In genomic region chr19:55407625-55408319, GRCh38 we compare ENCODE assay signal across 8 cellular contexts. TPM values are rescaled to one million over a fixed set of nuclear protein-coding genes. Genes with fewer than 3 reads are reported as not detected.
A peak's percentile ranks its signal among the peaks of the same experiment; 100 is the strongest.
DNase-seq lines count a peak whose midpoint lies in the region; ATAC-seq and TF ChIP-seq lines count a peak whose summit lies in the region.

Gene UBE2S, minus strand, starts transcription at chr19:55407788. Its CDS starts 199 bp downstream, at chr19:55407589.

- peak within 1 kb of the TSS; percentile 98 for H3K27ac ChIP-seq in SK-N-SH (ENCODE audit: low read depth in 2 of 2, low read length in 1 of 2)
- peak within 1 kb of the TSS; percentile 96 for H3K27ac ChIP-seq in temporal lobe (ENCODE audit: low read depth, low read length)

- peak within 1 kb of the TSS; percentile 94 for H3K4me2 ChIP-seq in SK-N-SH

- no peaks in the 10 kb centered on the region for H3K9me3 ChIP-seq in SK-N-SH

- ATAC-seq in HG02571 (IDR thresholded peaks at IDR 0.05; ENCODE audit: unreplicated experiment) = peak; percentile 74

- peaks cover 17% of the 10 kb centered on the region for H3F3A ChIP-seq in SK-N-SH (replicated peaks; ENCODE audit: insufficient read depth)

- 1% methylated on average over 58 of the region's 87 CpGs for WGBS in SK-N-SH (ENCODE audit: low lambda C conversion rate)

- peak; percentile 18 to 37; a peak in 1 of 4 replicates for TF ChIP-seq EP300 in SK-N-SH (IDR thresholded peaks at IDR 0.05; ENCODE audit: borderline replicate concordance in 1 of 2, low read depth in 1 of 2, low read length in 1 of 2)

- no peaks in the 10 kb centered on the region for H3K27me3 ChIP-seq in SK-N-SH (ENCODE audit: insufficient read depth)

- TF ChIP-seq CTCF in SK-N-SH (IDR thresholded peaks at IDR 0.05) = no peak

- peak within 1 kb of the TSS; percentile 99 for H3K9ac ChIP-seq in SK-N-SH

- peak; percentile 99 for DNase-seq in GM04504 (ENCODE audit: low read depth)
- DNase-seq in NCI-H1048 (lab: John Stamatoyannopoulos, UW) = peak; percentile 98
- DNase-seq in SK-N-SH = peak; percentile 98
- DNase-seq in activated naive CD4-positive, alpha-beta T cell treated with anti-CD3 and anti-CD28 coated beads, Interleukin-2, amount 50 U/mL, for 16 hours = peak; percentile 97
- peak; percentile 100 for DNase-seq in germinal center (ENCODE audit: low spot score)
- peak; percentile 87 to 100 (median 98) for DNase-seq in nucleus accumbens (lab: John Stamatoyannopoulos, UW)

- H3K4me1 ChIP-seq in SK-N-SH (ENCODE audit: control insufficient read depth in 1 of 2, insufficient read depth in 2 of 2, low read depth in 1 of 2, low read length in 1 of 2) = peaks cover 10 to 23% of the 10 kb centered on the region in 2 experiments; a peak in 3 of 4 replicates

- CTCF ChIA-PET in SK-N-SH (lab: Yijun Ruan, JAX) = interaction anchor here (1.0 to 1.5 kb wide), 3 partner anchors 10 to 267 kb away, joined by 4 to 10 read pairs (median 5); no protein-coding TSS in a partner anchor

- no peaks in the 10 kb centered on the region for H3K9me2 ChIP-seq in SK-N-SH

- TF ChIP-seq RAD21 in SK-N-SH (IDR thresholded peaks at IDR 0.05; ENCODE audit: low read length) = no peak

- peaks cover 40% of the 10 kb centered on the region for H4K20me1 ChIP-seq in SK-N-SH (ENCODE audit: insufficient read depth)

- POLR2A ChIA-PET in SK-N-SH (lab: Yijun Ruan, JAX) = interaction anchor here (0.6 to 1.9 kb wide), 35 partner anchors 8 to 317 kb away, joined by 3 to 33 read pairs (median 4); partner anchors contain the start of genes FIZ1, IL11, ISOC2 and KMT5C

- peaks cover 14 to 20% of the 10 kb centered on the region in 2 experiments for H3K36me3 ChIP-seq in SK-N-SH (replicated peaks in 1 of 2; ENCODE audit: control insufficient read depth in 1 of 2, insufficient read depth in 2 of 2, low read length in 1 of 2)

- peaks cover 47% of the 10 kb centered on the region for H3K79me2 ChIP-seq in SK-N-SH (ENCODE audit: insufficient read depth)

- peak within 1 kb of the TSS; percentile 82 to 85 for H3K4me3 ChIP-seq in SK-N-SH (ENCODE audit: low read depth in 2 of 2, low read length in 1 of 2)

- peak within 1 kb of the TSS; percentile 87 for H2AFZ ChIP-seq in SK-N-SH (ENCODE audit: low read depth)

TF ChIP-seq in SK-N-SH, 30 proteins besides CTCF, POLR2A, EP300 and RAD21 (continues in another document):
- TF ChIP-seq MEF2A (IDR thresholded peaks at IDR 0.05; ENCODE audit: borderline replicate concordance, low read depth) (no peak; the same call in 1 of the 2 replicates), FOSL2 (IDR thresholded peaks at IDR 0.05; ENCODE audit: borderline replicate concordance, low read depth) (no peak), MAX (IDR thresholded peaks at IDR 0.05; ENCODE audit: low read depth) (peak; percentile 96), USF1 (IDR thresholded peaks at IDR 0.05; ENCODE audit: borderline replicate concordance, low read depth) (peak; percentile 94), NFIC (IDR thresholded peaks at IDR 0.05; ENCODE audit: borderline replicate concordance) (no peak), USF2 (IDR thresholded peaks at IDR 0.05; ENCODE audit: borderline replicate concordance, low read depth, low read length) (peak; percentile 76; the same call in 1 of the 2 replicates), FOXJ3 (CRISPR knock-in tag; IDR thresholded peaks at IDR 0.05) (no peak), TEAD4 (IDR thresholded peaks at IDR 0.05; ENCODE audit: borderline replicate concordance, insufficient read depth) (no peak), SMC3 (IDR thresholded peaks at IDR 0.05; ENCODE audit: low read depth, low read length) (no peak), EZH2phosphoT487 (IDR thresholded peaks at IDR 0.05; ENCODE audit: borderline replicate concordance, low read depth) (no peak), PBX3 (IDR thresholded peaks at IDR 0.05) (peak; percentile 99), NRF1 (IDR thresholded peaks at IDR 0.05; ENCODE audit: low read depth, low read length) (peak; percentile 35), SIN3A (IDR thresholded peaks at IDR 0.05; ENCODE audit: borderline replicate concordance, low read depth, low read length) (no peak), RXRA (IDR thresholded peaks at IDR 0.05; ENCODE audit: borderline replicate concordance, low read depth) (no peak), ELF1 (IDR thresholded peaks at IDR 0.05) (peak; percentile 66), ZBTB33 (IDR thresholded peaks at IDR 0.05; ENCODE audit: borderline replicate concordance, low read depth) (no peak), FOXM1 (IDR thresholded peaks at IDR 0.05; ENCODE audit: low read depth) (peak; percentile 99), GABPA (IDR thresholded peaks at IDR 0.05; ENCODE audit: low read depth) (peak; percentile 58; the same call in 1 of the 2 replicates), TCF12 (IDR thresholded peaks at IDR 0.05) (0 out of 2 replicates have a peak, but pooled peaks have one; percentile 15), CHD2 (IDR thresholded peaks at IDR 0.05; ENCODE audit: low read length, partially characterized antibody) (no peak), REST (IDR thresholded peaks at IDR 0.05; ENCODE audit: low read depth, low read length) (peak; percentile 43; the same call in 1 of the 2 replicates), RFX5 (IDR thresholded peaks at IDR 0.05; ENCODE audit: low read length) (0 out of 2 replicates have a peak, but pooled peaks have one; percentile 40)

RNA-seq across cellular contexts. Expression of gene UBE2S, which starts in this region (rescaled TPM):
- polyA plus RNA-seq in SK-N-SH (2012; rRNA removed) = 84.7 and 133 TPM in 2 replicates
- polyA plus RNA-seq in SK-N-SH (2012; cell fraction: cytosol; rRNA removed) = 57.1 and 81.7 TPM in 2 replicates
- polyA plus RNA-seq in SK-N-SH (2012; cell fraction: nucleus; rRNA removed) = 42.8 and 70.9 TPM in 2 replicates
- 29.7 TPM for total RNA-seq in temporal lobe

Comparison
In these comparisons a context has a peak if more than half of its experiments do, and no peak if none do; other contexts are left out.
1. Peak in every context shown above with its lines: DNase-seq, ATAC-seq, H3K4me3 ChIP-seq and H3K27ac ChIP-seq.